Comparison of ENCODE assay signal across 17 cellular contexts in genomic region chr11:115208808-115209259, GRCh38.
"Had no signal": no experiment of that assay in that cellular context is flagged by ENCODE, and none has a peak within 500 bp of the region (broad histone marks: within the 10 kb centered on the region; RNA-seq: fewer than 3 reads in every experiment).

No MANE protein-coding gene starts in this region.

- H3K4me3 ChIP-seq: adrenal gland, prostate gland, testis, uterus had no signal

- H3K36me3 Mint-ChIP-seq: naive thymus-derived CD4-positive, alpha-beta T cell had no signal

- H3K4me3 Mint-ChIP-seq: activated CD8-positive, alpha-beta T cell treated with anti-CD3 and anti-CD28 coated beads for 36 hours; endodermal cell; immature natural killer cell; naive thymus-derived CD4-positive, alpha-beta T cell; stimulated activated naive CD8-positive, alpha-beta T cell treated with anti-CD3 and anti-CD28 coated beads, Interleukin-15, Interleukin-2, amounts not matched to agents 100 ng/mL and 50 ng/mL, for 24 hours; T-helper 2 cell treated with Interferon-gamma antibody and Interleukin-4, amounts not matched to agents 5 μg/mL and 100 μg/mL, for 36 hours had no signal

- H3K9me3 ChIP-seq: adrenal gland, prostate gland, testis, uterus had no signal

- H3K9me3 Mint-ChIP-seq: activated CD8-positive, alpha-beta T cell treated with anti-CD3 and anti-CD28 coated beads for 36 hours; endodermal cell; immature natural killer cell; stimulated activated naive CD8-positive, alpha-beta T cell treated with anti-CD3 and anti-CD28 coated beads, Interleukin-15, Interleukin-2, amounts not matched to agents 100 ng/mL and 50 ng/mL, for 24 hours; T-helper 2 cell treated with Interferon-gamma antibody and Interleukin-4, amounts not matched to agents 5 μg/mL and 100 μg/mL, for 36 hours had no signal

- H3K27ac ChIP-seq: adrenal gland, prostate gland, testis, uterus had no signal

- H3K27me3 Mint-ChIP-seq: activated CD8-positive, alpha-beta T cell treated with anti-CD3 and anti-CD28 coated beads for 36 hours; stimulated activated naive CD8-positive, alpha-beta T cell treated with anti-CD3 and anti-CD28 coated beads, Interleukin-15, Interleukin-2, amounts not matched to agents 100 ng/mL and 50 ng/mL, for 24 hours had no signal

- H3K4me1 Mint-ChIP-seq: immature natural killer cell had no signal

- H3K27me3 ChIP-seq: adrenal gland, testis, uterus had no signal

- H3K27ac Mint-ChIP-seq: activated CD8-positive, alpha-beta T cell treated with anti-CD3 and anti-CD28 coated beads for 36 hours; immature natural killer cell; naive thymus-derived CD4-positive, alpha-beta T cell; stimulated activated naive CD8-positive, alpha-beta T cell treated with anti-CD3 and anti-CD28 coated beads, Interleukin-15, Interleukin-2, amounts not matched to agents 100 ng/mL and 50 ng/mL, for 24 hours; T-helper 2 cell treated with Interferon-gamma antibody and Interleukin-4, amounts not matched to agents 5 μg/mL and 100 μg/mL, for 36 hours had no signal

- H3K36me3 ChIP-seq: adrenal gland, prostate gland, uterus had no signal

- H3K4me1 ChIP-seq: adrenal gland, testis, uterus had no signal

- DNase-seq: activated CD4-positive, alpha-beta T cell treated with anti-CD3 and anti-CD28 coated beads for 1 hour; activated CD8-positive, alpha-beta T cell treated with anti-CD3 and anti-CD28 coated beads for 36 hours; activated naive CD4-positive, alpha-beta T cell treated with anti-CD3 and anti-CD28 coated beads, Interleukin-2, amount 50 U/mL, for 16 hours; adrenal gland; dermis blood vessel endothelial cell; endodermal cell; immature natural killer cell; left cardiac atrium; naive thymus-derived CD4-positive, alpha-beta T cell; nucleus accumbens; stimulated activated CD4-positive, alpha-beta T cell treated with anti-CD3 and anti-CD28 coated beads, Interleukin-2, amount 100 ng/mL, for 48 hours; SW 1271; testis; uterus had no signal
